In the genomic region with DNA sequence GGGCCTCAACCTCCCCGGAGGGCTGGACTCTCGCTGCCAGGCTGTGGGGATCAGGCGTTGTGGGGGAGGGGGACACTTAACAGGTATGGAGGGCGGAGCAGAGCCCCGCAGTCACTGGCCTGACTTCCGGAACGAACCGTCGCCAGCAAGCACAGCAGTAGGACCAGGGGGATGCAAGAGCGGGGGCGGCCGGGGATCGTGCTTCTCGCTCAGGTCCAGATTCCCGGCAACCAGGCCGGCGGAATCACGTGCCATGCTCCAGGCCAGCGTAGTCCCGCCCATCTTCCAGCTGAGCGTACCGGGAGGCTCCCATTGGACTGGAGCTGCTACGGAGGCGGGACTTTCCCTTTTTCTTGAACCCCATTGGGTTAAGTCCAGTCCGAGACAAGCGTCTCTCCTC, we compare ENCODE assay signal across 9 cellular contexts. TPM values are rescaled to one million over a fixed set of nuclear protein-coding genes. Genes with fewer than 3 reads are reported as not detected.
A peak's percentile ranks its signal among the peaks of the same experiment; 100 is the strongest.
DNase-seq lines count a peak whose midpoint lies in the region; ATAC-seq and TF ChIP-seq lines count a peak whose summit lies in the region.
"Had no signal": no experiment of that assay in that cellular context is flagged by ENCODE, and none has a peak within 500 bp of the region (broad histone marks: within the 10 kb centered on the region; RNA-seq: fewer than 3 reads in every experiment).

No MANE protein-coding gene starts in this region.

- H3K4me3 Mint-ChIP-seq in naive thymus-derived CD4-positive, alpha-beta T cell = peak overlapping the region; percentile 69 to 92 (median 83)

- no peaks in the 10 kb centered on the region for H3K9me3 ChIP-seq in naive thymus-derived CD4-positive, alpha-beta T cell (ENCODE audit: control insufficient read depth in 2 of 3, low read length in 3 of 3)
- H3K9me3 ChIP-seq in aorta (ENCODE audit: control insufficient read depth, low read length) = no peaks in the 10 kb centered on the region

- no peaks in the 10 kb centered on the region for H3K27me3 Mint-ChIP-seq in naive thymus-derived CD4-positive, alpha-beta T cell

- peaks cover 0 to 4% of the 10 kb centered on the region in 2 donors for H3K4me1 ChIP-seq in naive thymus-derived CD4-positive, alpha-beta T cell (ENCODE audit: control insufficient read depth in 2 of 2, insufficient read depth in 2 of 2, low read length in 2 of 2)
- no peaks in the 10 kb centered on the region for H3K4me1 ChIP-seq in aorta (ENCODE audit: control insufficient read depth in 1 of 2, insufficient read depth in 2 of 2, low read length in 2 of 2)

- no peaks in the 10 kb centered on the region for H3K36me3 ChIP-seq in naive thymus-derived CD4-positive, alpha-beta T cell (ENCODE audit: control insufficient read depth in 2 of 3, insufficient read depth in 3 of 3, low read length in 3 of 3)
- no peaks in the 10 kb centered on the region for H3K36me3 ChIP-seq in aorta (ENCODE audit: control insufficient read depth in 1 of 2, insufficient read depth in 2 of 2, low read length in 1 of 2)

- H3K27ac ChIP-seq in dorsolateral prefrontal cortex (peak overlapping the region in 7 of 59 donors; percentile 20 to 80 (median 51)), aorta (ENCODE audit: low read depth in 1 of 2, low read length in 2 of 2) (no peak overlapping the region)
- peak overlapping the region; percentile 63 for H3K27ac ChIP-seq in naive thymus-derived CD4-positive, alpha-beta T cell (ENCODE audit: low read depth, low read length)

- DNase-seq in activated CD4-positive, CD25-positive, alpha-beta regulatory T cell treated with anti-CD3 and anti-CD28 coated beads, Interleukin-2, amount 50 U/mL, for 72 hours = peak; percentile 72
- DNase-seq in dorsolateral prefrontal cortex = peak in 5 of 10 donors; percentile 29 to 81 (median 51)
- DNase-seq in naive thymus-derived CD4-positive, alpha-beta T cell = peak in 7 of 9 donors; percentile 49 to 69 (median 59)
- peak; percentile 74 to 86 for DNase-seq in aorta
- no peak for DNase-seq in DMS153 treated with DMSO at 0.1 percent for 48 hours (lab: John Stamatoyannopoulos, UW; ENCODE audit: unreplicated experiment)
- DNase-seq in HuH-7 (ENCODE audit: low spot score) = no peak
- no peak for DNase-seq in OCI-M1 (lab: John Stamatoyannopoulos, UW)

- peak overlapping the region in 8 of 9 donors; percentile 29 to 91 (median 64) for H3K27ac Mint-ChIP-seq in naive thymus-derived CD4-positive, alpha-beta T cell

- intact Hi-C loops in dorsolateral prefrontal cortex (cut with DNase I) (no loop called here), aorta (cut with DNase I) (no loop called here)
- intact Hi-C loops in naive thymus-derived CD4-positive, alpha-beta T cell (cut with micrococcal nuclease) = loop anchor here in 1 of 2 donors (1.0 kb wide), 1 partner anchor 22 kb away; a partner anchor contains a TSS

- H3K4me1 Mint-ChIP-seq in naive thymus-derived CD4-positive, alpha-beta T cell = peaks cover 0 to 17% (median 8%) of the 10 kb centered on the region in 7 donors

- CTCF ChIA-PET in naive thymus-derived CD4-positive, alpha-beta T cell (lab: Charles Lee) = no interaction called here

- 65 to 66% methylated on average over 26 of the region's 26 CpGs for WGBS in aorta, 2 donors

- peaks cover 0 to 1% (median 0%) of the 10 kb centered on the region in 11 donors for H3K9me3 Mint-ChIP-seq in naive thymus-derived CD4-positive, alpha-beta T cell

- no peaks in the 10 kb centered on the region for H3K36me3 Mint-ChIP-seq in naive thymus-derived CD4-positive, alpha-beta T cell

- H3K4me3 ChIP-seq in dorsolateral prefrontal cortex (peak overlapping the region in 47 of 59 donors; percentile 7 to 69 (median 35)), aorta (ENCODE audit: low read length in 2 of 2) (no peak overlapping the region)
- H3K4me3 ChIP-seq in naive thymus-derived CD4-positive, alpha-beta T cell (ENCODE audit: low read length) = peak overlapping the region; percentile 64

- ATAC-seq in GM18505 (IDR thresholded peaks at IDR 0.05; ENCODE audit: unreplicated experiment) (peak; percentile 70), aorta (ENCODE audit: low FRiP score) (peak; percentile 76)
- ATAC-seq in naive thymus-derived CD4-positive, alpha-beta T cell = peak; percentile 100

- POLR2A ChIA-PET in naive thymus-derived CD4-positive, alpha-beta T cell (lab: Charles Lee) = interaction anchor here (0.6 to 2.5 kb wide), 2 partner anchors 17 to 340 kb away, joined by 3 to 13 read pairs; no protein-coding TSS in a partner anchor

- H3K27me3 ChIP-seq in dorsolateral prefrontal cortex = no peaks in the 10 kb centered on the region
- no peaks in the 10 kb centered on the region for H3K27me3 ChIP-seq in naive thymus-derived CD4-positive, alpha-beta T cell (ENCODE audit: control insufficient read depth in 2 of 2, insufficient read depth in 2 of 2, low read length in 2 of 2)
- H3K27me3 ChIP-seq in aorta (ENCODE audit: control insufficient read depth in 1 of 2, insufficient read depth in 2 of 2, low read length in 1 of 2) = no peaks in the 10 kb centered on the region

- no peak for TF ChIP-seq POLR2A in GM18505 (IDR thresholded peaks at IDR 0.05; ENCODE audit: borderline replicate concordance, extremely low read depth, insufficient read depth, insufficient read length)

- no peak for TF ChIP-seq CTCF in dorsolateral prefrontal cortex (IDR thresholded peaks at IDR 0.05 in 54 of 56, conservative IDR thresholded peaks at IDR 0.05 in 2 of 56; ENCODE audit: low read depth in 1 of 56, partially characterized antibody in 56 of 56)

RNA-seq across cellular contexts. Expression of a gene that starts 10.0 kb away (rescaled TPM):
- total RNA-seq in dorsolateral prefrontal cortex = 1 to 10 TPM in 37 of 120 experiments, under 1 TPM in 38, not detected in 45; 0.23 to 2.8 (median 0.97) TPM
- under 1 TPM in 1 of 5 experiments, not detected in 4; 0.46 TPM for total RNA-seq in naive thymus-derived CD4-positive, alpha-beta T cell
- polyA plus RNA-seq in naive thymus-derived CD4-positive, alpha-beta T cell = under 1 TPM in 1 of 2 donors, not detected in 1; 0.18 TPM
- total RNA-seq in aorta = 1 to 10 TPM in 1 of 2 donors, under 1 TPM in 1; 0.45 to 2.2 TPM
- polyA plus RNA-seq in aorta = 1 to 10 TPM in 1 of 2 donors, not detected in 1; 2.6 TPM

RNA-seq across cellular contexts. Expression of a gene that starts 22.1 kb away (rescaled TPM):
- total RNA-seq in dorsolateral prefrontal cortex (1 to 10 TPM in 119 of 120 experiments, under 1 TPM in 1; 0.80 to 6.6 (median 2.3) TPM), aorta (1 to 10 TPM; 3.1 to 8.3 TPM)
- total RNA-seq in naive thymus-derived CD4-positive, alpha-beta T cell = 10 to 100 TPM in 1 of 5 experiments, 1 to 10 TPM in 4; 4.3 to 78.9 (median 9.4) TPM
- 1 to 10 TPM; 9.4 to 9.7 TPM for polyA plus RNA-seq in naive thymus-derived CD4-positive, alpha-beta T cell
- polyA plus RNA-seq in aorta = 1 to 10 TPM; 3.4 to 4.2 TPM

RNA-seq across cellular contexts. Expression of a gene that starts 22.9 kb away (rescaled TPM):
- 10 to 100 TPM; 11.1 to 31.6 (median 21.7) TPM for total RNA-seq in dorsolateral prefrontal cortex
- total RNA-seq in naive thymus-derived CD4-positive, alpha-beta T cell = 10 to 100 TPM; 20.1 to 46.4 (median 35.5) TPM
- 10 to 100 TPM in 1 of 2 donors, 1 to 10 TPM in 1; 6.9 to 11.1 TPM for polyA plus RNA-seq in naive thymus-derived CD4-positive, alpha-beta T cell
- total RNA-seq in aorta = 10 to 100 TPM; 13.7 to 23.2 TPM
- polyA plus RNA-seq in aorta = 10 to 100 TPM in 1 of 2 donors, 1 to 10 TPM in 1; 7.0 to 21.3 TPM

RNA-seq across cellular contexts. Expression of a gene that starts 41.6 kb away (rescaled TPM):
- total RNA-seq in dorsolateral prefrontal cortex = not detected
- total RNA-seq in naive thymus-derived CD4-positive, alpha-beta T cell = not detected
- polyA plus RNA-seq in naive thymus-derived CD4-positive, alpha-beta T cell = not detected
- not detected for total RNA-seq in aorta
- polyA plus RNA-seq in aorta = not detected
- polyA plus RNA-seq: keratinocyte had no signal

Comparison
In these comparisons a context has a peak if more than half of its experiments do, and no peak if none do; other contexts are left out.
1. DNase-seq: peak in activated CD4-positive, CD25-positive, alpha-beta regulatory T cell treated with anti-CD3 and anti-CD28 coated beads, Interleukin-2, amount 50 U/mL, for 72 hours (single experiment), naive thymus-derived CD4-positive, alpha-beta T cell (7 of 9) and aorta (2 of 2); none in DMS153 treated with DMSO at 0.1 percent for 48 hours (single experiment), HuH-7 (single experiment) and OCI-M1 (single experiment).
2. H3K4me3 ChIP-seq: peak in dorsolateral prefrontal cortex (47 of 59) and naive thymus-derived CD4-positive, alpha-beta T cell (single experiment); none in aorta (0 of 2).
3. Peak in every context shown above with its lines, with median percentiles within 50 percentile points of each other: ATAC-seq.